Comparison of ENCODE assay signal across 4 cellular contexts in genomic region chr20:17295991-17296390, GRCh38.
"Had no signal": no experiment of that assay in that cellular context is flagged by ENCODE, and none has a peak within 500 bp of the region (broad histone marks: within the 10 kb centered on the region; RNA-seq: fewer than 3 reads in every experiment).

No MANE protein-coding gene starts in this region.

- DNase-seq: IMR-90 had no signal

- H3K9me3 ChIP-seq: HAP-1 had no signal

- H3K4me3 Mint-ChIP-seq: GM23338 had no signal

- H3K36me3 ChIP-seq: HAP-1 had no signal

- H3K4me1 Mint-ChIP-seq: GM23338 had no signal

- H3K9me3 Mint-ChIP-seq: GM23338 had no signal

- H3K4me2 ChIP-seq: GM23338 had no signal

- H3K27ac Mint-ChIP-seq: GM23338 had no signal

- H3K4me3 ChIP-seq: GM23338, HAP-1, K562 had no signal

- H2AFZ ChIP-seq: GM23338 had no signal

- H3K4me1 ChIP-seq: HAP-1 had no signal
